Comparison of ENCODE assay signal across 1 cellular context in genomic region chr11:134200688-134201087, GRCh38.
TF ChIP-seq lines count a peak whose summit lies in the region.

No MANE protein-coding gene starts in this region.

TF ChIP-seq in IMR-90, 13 proteins besides CTCF, POLR2A, EP300 and RAD21 (continued from another document):
- TF ChIP-seq, protein P1, sequence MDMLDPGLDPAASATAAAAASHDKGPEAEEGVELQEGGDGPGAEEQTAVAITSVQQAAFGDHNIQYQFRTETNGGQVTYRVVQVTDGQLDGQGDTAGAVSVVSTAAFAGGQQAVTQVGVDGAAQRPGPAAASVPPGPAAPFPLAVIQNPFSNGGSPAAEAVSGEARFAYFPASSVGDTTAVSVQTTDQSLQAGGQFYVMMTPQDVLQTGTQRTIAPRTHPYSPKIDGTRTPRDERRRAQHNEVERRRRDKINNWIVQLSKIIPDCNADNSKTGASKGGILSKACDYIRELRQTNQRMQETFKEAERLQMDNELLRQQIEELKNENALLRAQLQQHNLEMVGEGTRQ (IDR thresholded peaks at IDR 0.05; ENCODE audit: low read depth, low read length): no peak
- no peak for TF ChIP-seq MXI1 (IDR thresholded peaks at IDR 0.05; ENCODE audit: borderline replicate concordance, low read depth, low read length)
- TF ChIP-seq MAFK (IDR thresholded peaks at IDR 0.05; ENCODE audit: low read depth, low read length): no peak
- TF ChIP-seq MAZ (IDR thresholded peaks at IDR 0.05; ENCODE audit: borderline replicate concordance, low read depth, low read length): no peak
